Comparison of ENCODE assay signal across 1 cellular context in genomic region chr12:54561164-54561563, GRCh38.
TF ChIP-seq lines count a peak whose summit lies in the region.

No MANE protein-coding gene starts in this region.

TF ChIP-seq in SK-N-SH, 30 proteins besides CTCF, POLR2A, EP300 and RAD21 (continued from another document):
- TF ChIP-seq USF1 (IDR thresholded peaks at IDR 0.05; ENCODE audit: borderline replicate concordance, low read depth) (no peak), SIN3A (IDR thresholded peaks at IDR 0.05; ENCODE audit: borderline replicate concordance, low read depth, low read length) (no peak), EZH2phosphoT487 (IDR thresholded peaks at IDR 0.05; ENCODE audit: borderline replicate concordance, low read depth) (no peak), NFIC (IDR thresholded peaks at IDR 0.05; ENCODE audit: borderline replicate concordance) (no peak), RXRA (IDR thresholded peaks at IDR 0.05; ENCODE audit: borderline replicate concordance, low read depth) (no peak), GABPA (IDR thresholded peaks at IDR 0.05; ENCODE audit: low read depth) (no peak), FOXM1 (IDR thresholded peaks at IDR 0.05; ENCODE audit: low read depth) (no peak)
